In the genomic region with DNA sequence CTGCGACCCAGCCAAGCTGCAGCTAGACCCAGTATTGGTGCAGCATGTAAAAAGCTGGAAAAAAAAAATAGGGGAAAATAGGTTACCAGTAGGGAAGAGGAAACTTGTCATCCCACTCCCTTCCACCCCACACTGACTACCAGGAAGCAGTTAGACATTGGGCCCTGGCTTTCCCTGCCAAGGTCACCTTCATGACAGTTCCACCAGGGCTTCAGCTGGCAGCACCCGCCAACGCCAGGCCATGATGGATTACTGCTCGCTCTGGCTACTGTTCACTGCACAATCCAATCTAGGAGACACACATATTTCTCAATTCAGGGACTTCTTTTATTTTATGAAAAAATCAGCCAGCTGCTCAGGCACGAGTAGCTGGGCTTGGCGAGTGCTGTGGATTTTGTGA, we compare ENCODE assay signal across 7 cellular contexts.
"Had no signal": no experiment of that assay in that cellular context is flagged by ENCODE, and none has a peak within 500 bp of the region (broad histone marks: within the 10 kb centered on the region; RNA-seq: fewer than 3 reads in every experiment).

No MANE protein-coding gene starts in this region.

- H3K4me1 ChIP-seq: HAP-1 had no signal

- H3K27ac ChIP-seq: GM23248 had no signal

- DNase-seq: GM23248, GOT3, H7, HFFc6, IMR-90 had no signal

- ATAC-seq: HCT116 had no signal

- H3K9me3 ChIP-seq: HAP-1 had no signal

- H3K4me3 ChIP-seq: GM23248, HAP-1 had no signal

- H3K36me3 ChIP-seq: HAP-1 had no signal
